In genomic region chr1:16257968-16258367, GRCh38 we compare ENCODE assay signal across 20 cellular contexts.
"Had no signal": no experiment of that assay in that cellular context is flagged by ENCODE, and none has a peak within 500 bp of the region (broad histone marks: within the 10 kb centered on the region; RNA-seq: fewer than 3 reads in every experiment).

No MANE protein-coding gene starts in this region.

- H3K36me3 Mint-ChIP-seq: activated naive CD8-positive, alpha-beta T cell treated with anti-CD3 and anti-CD28 coated beads for 36 hours had no signal

- H3K4me1 Mint-ChIP-seq: activated CD4-positive, alpha-beta memory T cell treated with anti-CD3 and anti-CD28 coated beads, Interleukin-2, amount 10 ng/mL, durations not matched to agents 7 days and 5 days; activated CD4-positive, alpha-beta T cell treated with anti-CD3 and anti-CD28 coated beads for 36 hours had no signal

- H3K27me3 Mint-ChIP-seq: activated CD4-positive, alpha-beta memory T cell treated with anti-CD3 and anti-CD28 coated beads, Interleukin-2, amount 10 ng/mL, durations not matched to agents 7 days and 5 days; activated CD4-positive, alpha-beta T cell treated with anti-CD3 and anti-CD28 coated beads for 36 hours; activated naive CD8-positive, alpha-beta T cell treated with anti-CD3 and anti-CD28 coated beads for 36 hours had no signal

- ATAC-seq: activated CD4-positive, alpha-beta T cell treated with anti-CD3 and anti-CD28 coated beads for 36 hours had no signal

- H3K4me3 Mint-ChIP-seq: activated CD4-positive, alpha-beta memory T cell treated with anti-CD3 and anti-CD28 coated beads, Interleukin-2, amount 10 ng/mL, durations not matched to agents 7 days and 5 days; activated CD4-positive, alpha-beta T cell treated with anti-CD3 and anti-CD28 coated beads for 36 hours; activated naive CD8-positive, alpha-beta T cell treated with anti-CD3 and anti-CD28 coated beads for 36 hours had no signal

- H3K9me3 Mint-ChIP-seq: activated CD4-positive, alpha-beta memory T cell treated with anti-CD3 and anti-CD28 coated beads, Interleukin-2, amount 10 ng/mL, durations not matched to agents 7 days and 5 days; activated naive CD8-positive, alpha-beta T cell treated with anti-CD3 and anti-CD28 coated beads for 36 hours had no signal

- H3K27ac ChIP-seq: VCaP had no signal

- H3K27ac Mint-ChIP-seq: activated CD4-positive, alpha-beta memory T cell treated with anti-CD3 and anti-CD28 coated beads, Interleukin-2, amount 10 ng/mL, durations not matched to agents 7 days and 5 days; activated CD4-positive, alpha-beta T cell treated with anti-CD3 and anti-CD28 coated beads for 36 hours; activated naive CD8-positive, alpha-beta T cell treated with anti-CD3 and anti-CD28 coated beads for 36 hours had no signal

- DNase-seq: activated CD4-positive, alpha-beta memory T cell treated with anti-CD3 and anti-CD28 coated beads, Interleukin-2, amount 10 ng/mL, durations not matched to agents 7 days and 5 days; activated CD4-positive, alpha-beta T cell treated with anti-CD3 and anti-CD28 coated beads for 36 hours; activated CD4-positive, alpha-beta T cell treated with anti-CD3 and anti-CD28 coated beads, Interleukin-2, amount 50 U/mL, for 1 hour; activated naive CD8-positive, alpha-beta T cell treated with anti-CD3 and anti-CD28 coated beads for 36 hours; activated T-cell treated with anti-CD3 and anti-CD28 coated beads for 4 hours; cerebellar nuclear complex; Kasumi-1; MV-4-11; NCI-H1092 treated with DMSO at 0.1 percent for 48 hours; NCI-H1417 treated with DMSO at 0.1 percent for 48 hours; NCI-H1694; NCI-H2029; NCI-H345; NCI-H510A; NCI-H526 treated with DMSO at 0.1 percent for 48 hours; NCI-H82; SIG-M5; T-helper 2 cell; T1000 had no signal
